In genomic region chr6:107414246-107414645, GRCh38 we compare ENCODE assay signal across 33 cellular contexts.
"Had no signal": no experiment of that assay in that cellular context is flagged by ENCODE, and none has a peak within 500 bp of the region (broad histone marks: within the 10 kb centered on the region; RNA-seq: fewer than 3 reads in every experiment).

No MANE protein-coding gene starts in this region.

- H3K27me3 Mint-ChIP-seq: activated B cell treated with CpG ODN at 0.5 μM for 24 hours; activated CD4-positive, alpha-beta memory T cell treated with anti-CD3 and anti-CD28 coated beads, Interleukin-2, amount 10 ng/mL, durations not matched to agents 7 days and 5 days; activated CD8-positive, alpha-beta memory T cell treated with anti-CD3 and anti-CD28 coated beads, Interleukin-2, amount 10 ng/mL, durations not matched to agents 7 days and 5 days; activated naive CD4-positive, alpha-beta T cell treated with anti-CD3 and anti-CD28 coated beads, Interleukin-2, amount 10 ng/mL, durations not matched to agents 7 days and 5 days; activated naive CD8-positive, alpha-beta T cell; activated naive CD8-positive, alpha-beta T cell treated with anti-CD3 and anti-CD28 coated beads, Interleukin-2, amount 50 U/mL, for 24 hours; T-cell had no signal

- H3K9me3 ChIP-seq: SJSA1 had no signal

- H3K27ac ChIP-seq: SJSA1, VCaP had no signal

- DNase-seq: activated B cell treated with CpG ODN at 0.5 μM for 24 hours; activated CD4-positive, alpha-beta memory T cell treated with anti-CD3 and anti-CD28 coated beads, Interleukin-2, amount 10 ng/mL, durations not matched to agents 7 days and 5 days; activated CD4-positive, alpha-beta T cell treated with anti-CD3 and anti-CD28 coated beads for 4 hours; activated CD4-positive, alpha-beta T cell treated with anti-CD3 and anti-CD28 coated beads, Interleukin-2, amount 50 U/mL, for 1 hour; activated CD4-positive, CD25-positive, alpha-beta regulatory T cell treated with anti-CD3 and anti-CD28 coated beads, Interleukin-2, amount 50 U/mL, for 72 hours; activated CD8-positive, alpha-beta memory T cell treated with anti-CD3 and anti-CD28 coated beads for 24 hours; activated CD8-positive, alpha-beta memory T cell treated with anti-CD3 and anti-CD28 coated beads, Interleukin-2, amount 10 ng/mL, durations not matched to agents 7 days and 5 days; activated CD8-positive, alpha-beta memory T cell treated with anti-CD3 and anti-CD28 coated beads, Interleukin-2, amount 50 U/mL, for 48 hours; activated effector memory CD4-positive, alpha-beta T cell treated with Interleukin-2 at 50 U/mL for 16 hours; activated naive CD4-positive, alpha-beta T cell treated with anti-CD3 and anti-CD28 coated beads, Interleukin-2, amount 10 ng/mL, durations not matched to agents 7 days and 5 days; activated naive CD8-positive, alpha-beta T cell treated with anti-CD3 and anti-CD28 coated beads, Interleukin-2, amount 50 U/mL, for 24 hours; activated T-cell treated with anti-CD3 and anti-CD28 coated beads, Interleukin-2, amount 50 U/mL, for 48 hours; amniotic stem cell; aorta; Kasumi-1; KG1; MM.1S; MV-4-11; NCI-H1092; NCI-H1436 treated with DMSO at 0.1 percent for 48 hours; NCI-H1694 treated with DMSO at 0.1 percent for 48 hours; NCI-H2029; NCI-H345; NCI-H524 treated with DMSO at 0.1 percent for 48 hours; SHP77 treated with DMSO at 0.1 percent for 48 hours; T-cell; T-helper 2 cell; T-helper 9 cell had no signal

- H3K4me1 ChIP-seq: SJSA1 had no signal

- H3K4me1 Mint-ChIP-seq: activated CD4-positive, alpha-beta memory T cell treated with anti-CD3 and anti-CD28 coated beads, Interleukin-2, amount 10 ng/mL, durations not matched to agents 7 days and 5 days; activated CD8-positive, alpha-beta memory T cell treated with anti-CD3 and anti-CD28 coated beads, Interleukin-2, amount 10 ng/mL, durations not matched to agents 7 days and 5 days; activated naive CD4-positive, alpha-beta T cell treated with anti-CD3 and anti-CD28 coated beads, Interleukin-2, amount 10 ng/mL, durations not matched to agents 7 days and 5 days; activated naive CD8-positive, alpha-beta T cell treated with anti-CD3 and anti-CD28 coated beads, Interleukin-2, amount 50 U/mL, for 24 hours had no signal

- H3K27ac Mint-ChIP-seq: activated B cell treated with CpG ODN at 0.5 μM for 24 hours; activated CD4-positive, alpha-beta memory T cell treated with anti-CD3 and anti-CD28 coated beads, Interleukin-2, amount 10 ng/mL, durations not matched to agents 7 days and 5 days; activated CD8-positive, alpha-beta memory T cell treated with anti-CD3 and anti-CD28 coated beads, Interleukin-2, amount 10 ng/mL, durations not matched to agents 7 days and 5 days; activated naive CD4-positive, alpha-beta T cell treated with anti-CD3 and anti-CD28 coated beads, Interleukin-2, amount 10 ng/mL, durations not matched to agents 7 days and 5 days; activated naive CD8-positive, alpha-beta T cell; activated naive CD8-positive, alpha-beta T cell treated with anti-CD3 and anti-CD28 coated beads, Interleukin-2, amount 50 U/mL, for 24 hours; T-cell had no signal

- H3K9me3 Mint-ChIP-seq: activated B cell treated with CpG ODN at 0.5 μM for 24 hours; activated CD4-positive, alpha-beta memory T cell treated with anti-CD3 and anti-CD28 coated beads, Interleukin-2, amount 10 ng/mL, durations not matched to agents 7 days and 5 days; activated naive CD4-positive, alpha-beta T cell treated with anti-CD3 and anti-CD28 coated beads, Interleukin-2, amount 10 ng/mL, durations not matched to agents 7 days and 5 days; activated naive CD8-positive, alpha-beta T cell treated with anti-CD3 and anti-CD28 coated beads, Interleukin-2, amount 50 U/mL, for 24 hours had no signal

- H3K4me3 ChIP-seq: SJSA1 had no signal

- H3K4me3 Mint-ChIP-seq: activated B cell treated with CpG ODN at 0.5 μM for 24 hours; activated CD4-positive, alpha-beta memory T cell treated with anti-CD3 and anti-CD28 coated beads, Interleukin-2, amount 10 ng/mL, durations not matched to agents 7 days and 5 days; activated CD8-positive, alpha-beta memory T cell treated with anti-CD3 and anti-CD28 coated beads, Interleukin-2, amount 10 ng/mL, durations not matched to agents 7 days and 5 days; activated naive CD4-positive, alpha-beta T cell treated with anti-CD3 and anti-CD28 coated beads, Interleukin-2, amount 10 ng/mL, durations not matched to agents 7 days and 5 days; activated naive CD8-positive, alpha-beta T cell; activated naive CD8-positive, alpha-beta T cell treated with anti-CD3 and anti-CD28 coated beads, Interleukin-2, amount 50 U/mL, for 24 hours; T-cell had no signal

- H3K27me3 ChIP-seq: SJSA1 had no signal

- H3K36me3 Mint-ChIP-seq: activated naive CD4-positive, alpha-beta T cell treated with anti-CD3 and anti-CD28 coated beads, Interleukin-2, amount 10 ng/mL, durations not matched to agents 7 days and 5 days had no signal

- ATAC-seq: activated CD8-positive, alpha-beta memory T cell treated with anti-CD3 and anti-CD28 coated beads, Interleukin-2, amount 10 ng/mL, durations not matched to agents 7 days and 5 days; activated naive CD8-positive, alpha-beta T cell treated with anti-CD3 and anti-CD28 coated beads, Interleukin-2, amount 50 U/mL, for 24 hours; Panc1; SK-N-SH treated with all-trans-retinoic acid at 6 μM for 48 hours; T-cell had no signal

- H3K36me3 ChIP-seq: SJSA1 had no signal
